ENCODE assay signal across 14 cellular contexts in genomic region chr7:79317728-79318127, GRCh38.
A peak's percentile ranks its signal among the peaks of the same experiment; 100 is the strongest.
DNase-seq lines count a peak whose midpoint lies in the region; ATAC-seq and TF ChIP-seq lines count a peak whose summit lies in the region.
"Had no signal": no experiment of that assay in that cellular context is flagged by ENCODE, and none has a peak within 500 bp of the region (broad histone marks: within the 10 kb centered on the region; RNA-seq: fewer than 3 reads in every experiment).

No MANE protein-coding gene starts in this region.

- H3K4me1 ChIP-seq in SK-N-SH (ENCODE audit: control insufficient read depth in 1 of 2, insufficient read depth in 2 of 2, low read depth in 1 of 2, low read length in 1 of 2) (peaks cover 2 to 4% of the 10 kb centered on the region in 2 experiments; a peak in 2 of 4 replicates), BE2C (peaks cover 7% of the 10 kb centered on the region; the same call in 1 of the 2 replicates), left ventricle myocardium inferior (no peaks in the 10 kb centered on the region)

- no peak overlapping the region for H3K4me2 ChIP-seq in SK-N-SH

- TF ChIP-seq CTCF in SK-N-SH (IDR thresholded peaks at IDR 0.05), result no peak
- TF ChIP-seq CTCF in BE2C (IDR thresholded peaks at IDR 0.05; ENCODE audit: low read depth, low read length), result no peak
- no peak for TF ChIP-seq CTCF in left ventricle myocardium inferior (IDR thresholded peaks at IDR 0.05; ENCODE audit: borderline replicate concordance)

- no peak overlapping the region for H3K9ac ChIP-seq in SK-N-SH

- WGBS in SK-N-SH (ENCODE audit: low lambda C conversion rate), result 49% methylated on average over 2 of the region's 2 CpGs

- no peak for ATAC-seq in left ventricle myocardium superior

- CTCF ChIA-PET in SK-N-SH (lab: Yijun Ruan, JAX), result interaction anchor here (1.2 to 3.1 kb wide), 3 partner anchors 20 to 730 kb away, joined by 3 to 10 read pairs (median 7); no protein-coding TSS in a partner anchor

- no peaks in the 10 kb centered on the region for H3K9me2 ChIP-seq in SK-N-SH

- DNase-seq in SIG-M5 treated with dmso at 0.1 percent for 504 hours (lab: John Stamatoyannopoulos, UW; ENCODE audit: unreplicated experiment), result peak; percentile 8
- no peak for DNase-seq in SIG-M5 (lab: John Stamatoyannopoulos, UW)
- DNase-seq in SK-N-SH, result no peak
- DNase-seq in glomerular endothelial cell (ENCODE audit: extremely low read depth, low read depth, low spot score), result peak; percentile 54
- DNase-seq in BE2C, result no peak
- DNase-seq in left ventricle myocardium superior, result no peak
- no peak for DNase-seq in anterior cingulate cortex (lab: John Stamatoyannopoulos, UW)
- no peak for DNase-seq in left ventricle myocardium inferior
- DNase-seq: activated CD4-positive, alpha-beta T cell treated with anti-CD3 and anti-CD28 coated beads for 1 hour; aorta; CD4-positive, CD25-positive, alpha-beta regulatory T cell; NCI-H1930; stimulated activated CD4-positive, alpha-beta T cell treated with anti-CD3 and anti-CD28 coated beads, Interleukin-4, amount 100 ng/mL, for 1 hour had no signal

- no peaks in the 10 kb centered on the region for H4K20me1 ChIP-seq in SK-N-SH (ENCODE audit: insufficient read depth)

- TF ChIP-seq EP300 in SK-N-SH (IDR thresholded peaks at IDR 0.05; ENCODE audit: borderline replicate concordance in 1 of 2, low read depth in 1 of 2, low read length in 1 of 2), result peak in 1 of 2 experiments; percentile 29; a peak in 1 of 4 replicates

- intact Hi-C loops in left ventricle myocardium superior (cut with micrococcal nuclease), result no loop called here
- intact Hi-C loops in left ventricle myocardium inferior (cut with micrococcal nuclease), result no loop called here

- no peak overlapping the region for H2AFZ ChIP-seq in SK-N-SH (ENCODE audit: low read depth)

- POLR2A ChIA-PET in SK-N-SH (lab: Yijun Ruan, JAX), result no interaction called here

- no peaks in the 10 kb centered on the region for H3K79me2 ChIP-seq in SK-N-SH (ENCODE audit: insufficient read depth)

- peaks cover 9% of the 10 kb centered on the region for H3F3A ChIP-seq in SK-N-SH (replicated peaks; ENCODE audit: insufficient read depth)

- TF ChIP-seq RAD21 in SK-N-SH (IDR thresholded peaks at IDR 0.05; ENCODE audit: low read length), result no peak

- H3K9me3 ChIP-seq in SK-N-SH (no peaks in the 10 kb centered on the region), BE2C (no peaks in the 10 kb centered on the region), left ventricle myocardium inferior (replicated peaks) (no peaks in the 10 kb centered on the region)

- H3K27ac ChIP-seq in SK-N-SH (ENCODE audit: low read depth in 2 of 2, low read length in 1 of 2) (peak overlapping the region; percentile 29 to 40; a peak in 3 of 4 replicates), left ventricle myocardium inferior (replicated peaks) (no peak overlapping the region)

- no peaks in the 10 kb centered on the region for H3K36me3 ChIP-seq in SK-N-SH (replicated peaks in 1 of 2; ENCODE audit: control insufficient read depth in 1 of 2, insufficient read depth in 2 of 2, low read length in 1 of 2)
- no peaks in the 10 kb centered on the region for H3K36me3 ChIP-seq in BE2C
- H3K36me3 ChIP-seq in left ventricle myocardium inferior, result no peaks in the 10 kb centered on the region

- H3K4me3 ChIP-seq in SK-N-SH (ENCODE audit: low read depth in 2 of 2, low read length in 1 of 2), result no peak overlapping the region
- H3K4me3 ChIP-seq in BE2C (ENCODE audit: low read depth, low read length), result no peak overlapping the region
- no peak overlapping the region for H3K4me3 ChIP-seq in left ventricle myocardium inferior
- H3K4me3 ChIP-seq: lung had no signal

- H3K27me3 ChIP-seq in SK-N-SH (ENCODE audit: insufficient read depth) (no peaks in the 10 kb centered on the region), BE2C (no peaks in the 10 kb centered on the region), left ventricle myocardium inferior (ENCODE audit: low read depth) (no peaks in the 10 kb centered on the region)

TF ChIP-seq in SK-N-SH, 30 proteins besides CTCF, POLR2A, EP300 and RAD21:
- TF ChIP-seq SMC3 (IDR thresholded peaks at IDR 0.05; ENCODE audit: low read depth, low read length) (no peak), TAF1 (IDR thresholded peaks at IDR 0.05; ENCODE audit: borderline replicate concordance, low read depth, low read length) (no peak), SIN3A (IDR thresholded peaks at IDR 0.05; ENCODE audit: borderline replicate concordance, low read depth, low read length) (peak; percentile 71; the same call in 1 of the 2 replicates), REST (IDR thresholded peaks at IDR 0.05; ENCODE audit: low read depth, low read length) (0 out of 2 replicates have a peak, but pooled peaks have one; percentile 19), PBX3 (IDR thresholded peaks at IDR 0.05) (peak; percentile 90), MXI1 (IDR thresholded peaks at IDR 0.05; ENCODE audit: low read depth, low read length) (no peak), FOSL2 (IDR thresholded peaks at IDR 0.05; ENCODE audit: borderline replicate concordance, low read depth) (peak; percentile 93), IRF3 (IDR thresholded peaks at IDR 0.05; ENCODE audit: low read depth, low read length) (no peak), RXRA (IDR thresholded peaks at IDR 0.05; ENCODE audit: borderline replicate concordance, low read depth) (peak; percentile 59; the same call in 1 of the 2 replicates), POLR2AphosphoS5 (IDR thresholded peaks at IDR 0.05; ENCODE audit: low read depth, low read length) (peak; percentile 53; the same call in 1 of the 2 replicates), GABPA (IDR thresholded peaks at IDR 0.05; ENCODE audit: low read depth) (no peak), MAX (IDR thresholded peaks at IDR 0.05; ENCODE audit: low read depth) (peak; percentile 67; the same call in 1 of the 2 replicates), TCF12 (IDR thresholded peaks at IDR 0.05) (peak; percentile 91), GATA2 (CRISPR knock-in tag; IDR thresholded peaks at IDR 0.05) (no peak), NFIC (IDR thresholded peaks at IDR 0.05; ENCODE audit: borderline replicate concordance) (peak; percentile 69), JUND (IDR thresholded peaks at IDR 0.05) (peak; percentile 92)

Comparison
In these comparisons a context has a peak if more than half of its experiments do, and no peak if none do; other contexts are left out.
1. DNase-seq: peak in SIG-M5 treated with dmso at 0.1 percent for 504 hours (single experiment) and glomerular endothelial cell (single experiment); none in SIG-M5 (single experiment), SK-N-SH (single experiment), BE2C (single experiment), left ventricle myocardium superior (single experiment), anterior cingulate cortex (0 of 58) and left ventricle myocardium inferior (single experiment).